ENCODE assay signal across 16 cellular contexts in the genomic region with DNA sequence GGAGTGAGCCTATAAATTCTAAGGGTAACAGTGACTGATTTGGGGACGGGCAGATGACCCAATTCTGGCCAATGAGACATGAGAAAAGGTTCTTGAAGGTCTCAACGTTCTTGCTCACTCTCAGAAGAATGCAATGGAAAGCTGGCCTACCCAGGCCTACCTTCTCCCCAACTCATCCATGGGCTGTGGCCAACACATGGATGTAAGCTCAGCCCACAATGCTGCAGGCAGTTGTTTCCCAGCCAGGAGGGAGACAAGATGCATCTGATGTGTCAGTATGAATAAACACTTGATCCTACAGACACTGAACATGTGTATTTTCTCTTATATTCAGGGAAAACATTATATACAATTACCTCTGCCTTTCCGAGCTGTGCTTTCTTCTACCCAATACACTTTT. TPM values are rescaled to one million over a fixed set of nuclear protein-coding genes. Genes with fewer than 3 reads are reported as not detected.
A peak's percentile ranks its signal among the peaks of the same experiment; 100 is the strongest.
DNase-seq lines count a peak whose midpoint lies in the region; ATAC-seq and TF ChIP-seq lines count a peak whose summit lies in the region.
"Had no signal": no experiment of that assay in that cellular context is flagged by ENCODE, and none has a peak within 500 bp of the region (broad histone marks: within the 10 kb centered on the region; RNA-seq: fewer than 3 reads in every experiment).

No MANE protein-coding gene starts in this region.

- TF ChIP-seq RAD21 in SK-N-SH (IDR thresholded peaks at IDR 0.05; ENCODE audit: low read length), result no peak

- no peak for TF ChIP-seq CTCF in SK-N-SH (IDR thresholded peaks at IDR 0.05)
- no peak for TF ChIP-seq CTCF in endodermal cell (conservative IDR thresholded peaks at IDR 0.05)

- POLR2A ChIA-PET in SK-N-SH (lab: Yijun Ruan, JAX), result no interaction called here

- H3F3A ChIP-seq in SK-N-SH (replicated peaks; ENCODE audit: insufficient read depth), result no peaks in the 10 kb centered on the region

- no peak overlapping the region for H3K4me2 ChIP-seq in SK-N-SH

- 74% methylated on average over 3 of the region's 3 CpGs for WGBS in SK-N-SH (ENCODE audit: low lambda C conversion rate)
- 94 to 100% methylated on average over 1 to 3 of the region's 3 CpGs for WGBS in endodermal cell (ENCODE audit: insufficient coverage in 1 of 2, insufficient read length in 1 of 2), 2 experiments

- TF ChIP-seq EP300 in SK-N-SH (IDR thresholded peaks at IDR 0.05; ENCODE audit: borderline replicate concordance in 1 of 2, low read depth in 1 of 2, low read length in 1 of 2), result peak in 1 of 2 experiments; percentile 25; a peak in 1 of 4 replicates

- CTCF ChIA-PET in SK-N-SH (lab: Yijun Ruan, JAX), result interaction anchor here (1.4 to 1.7 kb wide), 2 partner anchors 10 to 30 kb away, joined by 5 to 7 read pairs; no protein-coding TSS in a partner anchor

- peaks cover 29% of the 10 kb centered on the region for H3K36me3 Mint-ChIP-seq in endodermal cell (ENCODE audit: low read depth)

- H3K9me3 Mint-ChIP-seq in endodermal cell, result no peaks in the 10 kb centered on the region
- H3K9me3 Mint-ChIP-seq: CD4-positive, alpha-beta memory T cell had no signal

- H3K9me2 ChIP-seq in SK-N-SH, result no peaks in the 10 kb centered on the region

- peak overlapping the region in 1 of 2 experiments; percentile 56; a peak in 2 of 4 replicates for H3K27ac ChIP-seq in SK-N-SH (ENCODE audit: low read depth in 2 of 2, low read length in 1 of 2)
- no peak overlapping the region for H3K27ac ChIP-seq in endodermal cell (ENCODE audit: low read depth, low read length)
- H3K27ac ChIP-seq: GM23248 had no signal

- no peak overlapping the region for H2AFZ ChIP-seq in SK-N-SH (ENCODE audit: low read depth)
- H2AFZ ChIP-seq: GM23248 had no signal

- H3K4me3 ChIP-seq in SK-N-SH (ENCODE audit: low read depth in 2 of 2, low read length in 1 of 2) (no peak overlapping the region), adipocyte (ENCODE audit: low read length) (no peak overlapping the region), endodermal cell (ENCODE audit: low read length) (no peak overlapping the region)
- H3K4me3 ChIP-seq: GM23248 had no signal

- no peaks in the 10 kb centered on the region for H3K4me1 Mint-ChIP-seq in endodermal cell

- H3K36me3 ChIP-seq in SK-N-SH (replicated peaks in 1 of 2; ENCODE audit: control insufficient read depth in 1 of 2, insufficient read depth in 2 of 2, low read length in 1 of 2) (peaks cover 4 to 34% of the 10 kb centered on the region in 2 experiments), adipocyte (ENCODE audit: control insufficient read depth, insufficient read depth, low read length, severe bottlenecking) (peaks cover 40% of the 10 kb centered on the region), endodermal cell (ENCODE audit: control insufficient read depth, insufficient read depth, low read length) (peaks cover 27% of the 10 kb centered on the region)

- H3K27me3 Mint-ChIP-seq in endodermal cell (ENCODE audit: insufficient read depth), result no peaks in the 10 kb centered on the region
- H3K27me3 Mint-ChIP-seq: CD4-positive, alpha-beta memory T cell had no signal

- peak; percentile 33 for DNase-seq in SK-N-SH
- DNase-seq in adipocyte (ENCODE audit: low read depth), result peak; percentile 6
- DNase-seq in endodermal cell, result peak; percentile 7
- no peak for DNase-seq in medulla oblongata (ENCODE audit: extremely low spot score)
- no peak for DNase-seq in NCI-H2029 treated with DMSO at 0.1 percent for 48 hours (lab: John Stamatoyannopoulos, UW)
- DNase-seq: C1 segment of cervical spinal cord; Calu3; CD4-positive, alpha-beta memory T cell; COR-L47; DMS53; DMS79 treated with DMSO at 0.1 percent for 48 hours; GF-D8; GM23248; H7; HCEC 1CT had no signal

- ATAC-seq in GM21723 (IDR thresholded peaks at IDR 0.05; ENCODE audit: unreplicated experiment), result no peak

- H3K9me3 ChIP-seq in SK-N-SH (no peaks in the 10 kb centered on the region), adipocyte (ENCODE audit: control insufficient read depth, low read length) (no peaks in the 10 kb centered on the region), endodermal cell (ENCODE audit: control insufficient read depth, low read length) (no peaks in the 10 kb centered on the region)

- no peaks in the 10 kb centered on the region; the same call in 1 of the 2 replicates for H4K20me1 ChIP-seq in SK-N-SH (ENCODE audit: insufficient read depth)

- H3K4me3 Mint-ChIP-seq in endodermal cell, result no peak overlapping the region
- H3K4me3 Mint-ChIP-seq: CD4-positive, alpha-beta memory T cell had no signal

- H3K4me1 ChIP-seq in SK-N-SH (ENCODE audit: control insufficient read depth in 1 of 2, insufficient read depth in 2 of 2, low read depth in 1 of 2, low read length in 1 of 2) (peaks cover 0 to 11% of the 10 kb centered on the region in 2 experiments; a peak in 1 of 4 replicates), adipocyte (ENCODE audit: control insufficient read depth, insufficient read depth, low read length) (no peaks in the 10 kb centered on the region), endodermal cell (ENCODE audit: control insufficient read depth, insufficient read depth, low read length) (no peaks in the 10 kb centered on the region)

- peaks cover 4% of the 10 kb centered on the region; the same call in 1 of the 2 replicates for H3K79me2 ChIP-seq in SK-N-SH (ENCODE audit: insufficient read depth)

- H3K27ac Mint-ChIP-seq in endodermal cell, result no peak overlapping the region
- H3K27ac Mint-ChIP-seq: CD4-positive, alpha-beta memory T cell had no signal

- H3K9ac ChIP-seq in SK-N-SH (no peak overlapping the region), adipocyte (ENCODE audit: low read length) (no peak overlapping the region), endodermal cell (ENCODE audit: extremely low read depth, low read length, poor library complexity, severe bottlenecking) (no peak overlapping the region)
- H3K9ac ChIP-seq: GM23248 had no signal

- H3K27me3 ChIP-seq in SK-N-SH (ENCODE audit: insufficient read depth) (no peaks in the 10 kb centered on the region), adipocyte (replicated peaks; ENCODE audit: control insufficient read depth, insufficient read depth, low read length) (no peaks in the 10 kb centered on the region), endodermal cell (ENCODE audit: control insufficient read depth, insufficient read depth, low read length, poor library complexity, severe bottlenecking) (no peaks in the 10 kb centered on the region)

TF ChIP-seq in SK-N-SH, 30 proteins besides CTCF, POLR2A, EP300 and RAD21:
- 0 out of 2 replicates have a peak, but pooled peaks have one; percentile 39 for TF ChIP-seq GATA2 (CRISPR knock-in tag; IDR thresholded peaks at IDR 0.05)
- no peak for TF ChIP-seq FOXM1 (IDR thresholded peaks at IDR 0.05; ENCODE audit: low read depth)

RNA-seq across cellular contexts. Expression of a gene that starts 24.4 kb away (rescaled TPM):
- 26.3 and 30.0 TPM in 2 replicates for polyA plus RNA-seq in SK-N-SH (2012; rRNA removed)
- 14.2 and 19.4 TPM in 2 replicates for polyA plus RNA-seq in SK-N-SH (2012; cell fraction: cytosol; rRNA removed)
- 77.8 and 105 TPM in 2 replicates for polyA plus RNA-seq in SK-N-SH (2012; cell fraction: nucleus; rRNA removed)
- 10 to 100 TPM; 49.0 to 62.0 TPM for total RNA-seq in endodermal cell
- 35.3 TPM for polyA plus RNA-seq in endodermal cell (2013, experiment 1 of 2)
- polyA plus RNA-seq in endodermal cell (2013, experiment 2 of 2), result 33.2 TPM

RNA-seq across cellular contexts. Expression of a gene that starts 24.6 kb away (rescaled TPM):
- 35.7 and 37.3 TPM in 2 replicates for polyA plus RNA-seq in SK-N-SH (2012; rRNA removed)
- polyA plus RNA-seq in SK-N-SH (2012; cell fraction: cytosol; rRNA removed), result 33.8 and 36.0 TPM in 2 replicates
- 15.5 and 21.5 TPM in 2 replicates for polyA plus RNA-seq in SK-N-SH (2012; cell fraction: nucleus; rRNA removed)
- 10 to 100 TPM; 16.5 to 21.8 TPM for total RNA-seq in endodermal cell
- polyA plus RNA-seq in endodermal cell (2013, experiment 1 of 2), result 17.1 TPM
- polyA plus RNA-seq in endodermal cell (2013, experiment 2 of 2), result 18.4 TPM

Comparison
In these comparisons a context has a peak if more than half of its experiments do, and no peak if none do; other contexts are left out.
1. DNase-seq: peak in SK-N-SH (single experiment), adipocyte (single experiment) and endodermal cell (single experiment); none in medulla oblongata (single experiment) and NCI-H2029 treated with DMSO at 0.1 percent for 48 hours (single experiment).